ENCODE assay signal across 24 cellular contexts in genomic region chr10:28431139-28431538, GRCh38.
DNase-seq lines count a peak whose midpoint lies in the region; ATAC-seq and TF ChIP-seq lines count a peak whose summit lies in the region.
"Had no signal": no experiment of that assay in that cellular context is flagged by ENCODE, and none has a peak within 500 bp of the region (broad histone marks: within the 10 kb centered on the region; RNA-seq: fewer than 3 reads in every experiment).

No MANE protein-coding gene starts in this region.

- peaks cover 10% of the 10 kb centered on the region; the same call in 2 of the 3 replicates for H3K9me3 Mint-ChIP-seq in GM23338
- H3K9me3 Mint-ChIP-seq in activated CD4-positive, alpha-beta T cell treated with anti-CD3 and anti-CD28 coated beads, Interleukin-2, amount 10 ng/mL, durations not matched to agents 24 days and 14 days = no peaks in the 10 kb centered on the region
- H3K9me3 Mint-ChIP-seq: CD8-positive, alpha-beta T cell; HFFc6; T-helper 2 cell treated with Interferon-gamma antibody and Interleukin-4, amounts not matched to agents 5 μg/mL and 100 μg/mL, for 36 hours had no signal

- no peaks in the 10 kb centered on the region for H4K20me1 ChIP-seq in GM23338 (replicated peaks; ENCODE audit: insufficient read depth)

- H3K9me2 ChIP-seq in GM23338 (ENCODE audit: insufficient read depth) = no peaks in the 10 kb centered on the region

- H2AFZ ChIP-seq in GM23338 = no peak overlapping the region

- no peak overlapping the region for H3K9ac ChIP-seq in NT2/D1 (ENCODE audit: insufficient read length, low read depth)

- TF ChIP-seq CTCF in GM23338 (conservative IDR thresholded peaks at IDR 0.05; ENCODE audit: low read depth in 2 of 2) = no peak

- no peaks in the 10 kb centered on the region for H3F3A ChIP-seq in GM23338 (replicated peaks; ENCODE audit: low read depth)

- peak; percentile 80 for ATAC-seq in GM23338
- ATAC-seq in GM18498 (IDR thresholded peaks at IDR 0.05; ENCODE audit: unreplicated experiment) = no peak
- ATAC-seq in HG03521 (IDR thresholded peaks at IDR 0.05; ENCODE audit: unreplicated experiment) = no peak
- ATAC-seq: CD8-positive, alpha-beta T cell; Panc1 had no signal

- H3K36me3 Mint-ChIP-seq in GM23338 (ENCODE audit: low read depth) = no peaks in the 10 kb centered on the region
- no peaks in the 10 kb centered on the region for H3K36me3 Mint-ChIP-seq in activated CD4-positive, alpha-beta T cell treated with anti-CD3 and anti-CD28 coated beads, Interleukin-2, amount 10 ng/mL, durations not matched to agents 24 days and 14 days (ENCODE audit: low read depth)
- H3K36me3 Mint-ChIP-seq: CD8-positive, alpha-beta T cell had no signal

- no peak overlapping the region for H3K4me2 ChIP-seq in GM23338

- WGBS in iPS DF 6.9 (ENCODE audit: insufficient coverage, insufficient read length) = no CpG with 5 or more reads among the region's 5 CpGs

- peak overlapping the region; percentile 55; the same call in 1 of the 2 replicates for H3K27ac ChIP-seq in GM23338 (ENCODE audit: low read depth)
- no peak overlapping the region for H3K27ac ChIP-seq in iPS DF 6.9 (ENCODE audit: low read length)
- H3K27ac ChIP-seq: C4-2B, RWPE1 had no signal

- H3K4me3 Mint-ChIP-seq in GM23338 = no peak overlapping the region
- no peak overlapping the region for H3K4me3 Mint-ChIP-seq in activated CD4-positive, alpha-beta T cell treated with anti-CD3 and anti-CD28 coated beads, Interleukin-2, amount 10 ng/mL, durations not matched to agents 24 days and 14 days
- H3K4me3 Mint-ChIP-seq: B cell; CD8-positive, alpha-beta T cell; T-helper 2 cell treated with Interferon-gamma antibody and Interleukin-4, amounts not matched to agents 5 μg/mL and 100 μg/mL, for 36 hours had no signal

- peaks cover 17% of the 10 kb centered on the region for H3K4me1 Mint-ChIP-seq in GM23338
- peaks cover 3% of the 10 kb centered on the region for H3K4me1 Mint-ChIP-seq in activated CD4-positive, alpha-beta T cell treated with anti-CD3 and anti-CD28 coated beads, Interleukin-2, amount 10 ng/mL, durations not matched to agents 24 days and 14 days

- H3K36me3 ChIP-seq in GM23338 (ENCODE audit: insufficient read depth) (no peaks in the 10 kb centered on the region), NT2/D1 (ENCODE audit: insufficient read depth, insufficient read length, low read length) (no peaks in the 10 kb centered on the region), iPS DF 6.9 (ENCODE audit: control insufficient read depth, insufficient read depth, low read length) (no peaks in the 10 kb centered on the region)

- H3K27ac Mint-ChIP-seq in GM23338 = no peak overlapping the region
- no peak overlapping the region for H3K27ac Mint-ChIP-seq in activated CD4-positive, alpha-beta T cell treated with anti-CD3 and anti-CD28 coated beads, Interleukin-2, amount 10 ng/mL, durations not matched to agents 24 days and 14 days
- H3K27ac Mint-ChIP-seq: B cell; CD8-positive, alpha-beta T cell; HFFc6; T-helper 2 cell treated with Interferon-gamma antibody and Interleukin-4, amounts not matched to agents 5 μg/mL and 100 μg/mL, for 36 hours had no signal

- peaks cover 9% of the 10 kb centered on the region for H3K4me1 ChIP-seq in GM23338 (ENCODE audit: insufficient read depth)
- no peaks in the 10 kb centered on the region for H3K4me1 ChIP-seq in NT2/D1 (ENCODE audit: insufficient read depth, insufficient read length)
- H3K4me1 ChIP-seq in iPS DF 6.9 (ENCODE audit: control insufficient read depth, insufficient read depth, low read length) = no peaks in the 10 kb centered on the region; the same call in 1 of the 2 replicates

- H3K4me3 ChIP-seq in GM23338 (no peak overlapping the region), NT2/D1 (ENCODE audit: insufficient read length, low read depth) (no peak overlapping the region), iPS DF 6.9 (ENCODE audit: low read length) (no peak overlapping the region)

- H3K79me2 ChIP-seq in GM23338 (replicated peaks; ENCODE audit: insufficient read depth) = no peaks in the 10 kb centered on the region

- 0 out of 2 replicates have a peak, but pooled peaks cover 9% of the 10 kb centered on the region for H3K9me3 ChIP-seq in NT2/D1 (ENCODE audit: insufficient read depth, low read length)
- no peaks in the 10 kb centered on the region for H3K9me3 ChIP-seq in iPS DF 6.9 (ENCODE audit: control insufficient read depth, insufficient read depth, low read length)

- no peaks in the 10 kb centered on the region for H3K27me3 Mint-ChIP-seq in GM23338 (ENCODE audit: insufficient read depth, low read depth, poor library complexity)
- peaks cover 6% of the 10 kb centered on the region for H3K27me3 Mint-ChIP-seq in activated CD4-positive, alpha-beta T cell treated with anti-CD3 and anti-CD28 coated beads, Interleukin-2, amount 10 ng/mL, durations not matched to agents 24 days and 14 days

- intact Hi-C loops in activated CD4-positive, alpha-beta T cell treated with anti-CD3 and anti-CD28 coated beads, Interleukin-2, amount 10 ng/mL, durations not matched to agents 24 days and 14 days (cut with micrococcal nuclease) = loop anchor here (10.0 kb wide), 1 partner anchor 194 kb away; no protein-coding TSS in a partner anchor

- H3K27me3 ChIP-seq in GM23338 (ENCODE audit: insufficient read depth) (no peaks in the 10 kb centered on the region), NT2/D1 (ENCODE audit: insufficient read depth, insufficient read length) (no peaks in the 10 kb centered on the region), iPS DF 6.9 (ENCODE audit: control insufficient read depth, insufficient read depth, low read length) (no peaks in the 10 kb centered on the region)

- DNase-seq in ELF-1 (ENCODE audit: low read depth, low spot score) = peak; percentile 20
- peak; percentile 72 for DNase-seq in GM23338 (ENCODE audit: low spot score)
- peak; percentile 67 for DNase-seq in NT2/D1 (ENCODE audit: low read depth, low spot score)
- peak; percentile 25 for DNase-seq in iPS DF 6.9 (ENCODE audit: low read depth, low spot score)
- no peak for DNase-seq in activated CD4-positive, alpha-beta T cell treated with anti-CD3 and anti-CD28 coated beads, Interleukin-2, amount 10 ng/mL, durations not matched to agents 24 days and 14 days
- DNase-seq: Caco-2; CD8-positive, alpha-beta T cell; HFFc6; Kasumi-1; NCI-H1092 treated with DMSO at 0.1 percent for 48 hours; NCI-H1436; NCI-H187; NCI-H2081 treated with DMSO at 0.1 percent for 48 hours; NCI-H524 treated with DMSO at 0.1 percent for 48 hours; NCI-H774; SHP77; T-helper 1 cell had no signal

TF ChIP-seq in GM23338, 12 proteins besides CTCF, POLR2A, EP300 and RAD21:
- TF ChIP-seq JUNB (IDR thresholded peaks at IDR 0.05; ENCODE audit: unreplicated experiment) (no peak), CREB1 (CRISPR knock-in tag; IDR thresholded peaks at IDR 0.05; ENCODE audit: low read depth) (peak; percentile 87)
